ENCODE assay signal across 12 cellular contexts in the genomic region with DNA sequence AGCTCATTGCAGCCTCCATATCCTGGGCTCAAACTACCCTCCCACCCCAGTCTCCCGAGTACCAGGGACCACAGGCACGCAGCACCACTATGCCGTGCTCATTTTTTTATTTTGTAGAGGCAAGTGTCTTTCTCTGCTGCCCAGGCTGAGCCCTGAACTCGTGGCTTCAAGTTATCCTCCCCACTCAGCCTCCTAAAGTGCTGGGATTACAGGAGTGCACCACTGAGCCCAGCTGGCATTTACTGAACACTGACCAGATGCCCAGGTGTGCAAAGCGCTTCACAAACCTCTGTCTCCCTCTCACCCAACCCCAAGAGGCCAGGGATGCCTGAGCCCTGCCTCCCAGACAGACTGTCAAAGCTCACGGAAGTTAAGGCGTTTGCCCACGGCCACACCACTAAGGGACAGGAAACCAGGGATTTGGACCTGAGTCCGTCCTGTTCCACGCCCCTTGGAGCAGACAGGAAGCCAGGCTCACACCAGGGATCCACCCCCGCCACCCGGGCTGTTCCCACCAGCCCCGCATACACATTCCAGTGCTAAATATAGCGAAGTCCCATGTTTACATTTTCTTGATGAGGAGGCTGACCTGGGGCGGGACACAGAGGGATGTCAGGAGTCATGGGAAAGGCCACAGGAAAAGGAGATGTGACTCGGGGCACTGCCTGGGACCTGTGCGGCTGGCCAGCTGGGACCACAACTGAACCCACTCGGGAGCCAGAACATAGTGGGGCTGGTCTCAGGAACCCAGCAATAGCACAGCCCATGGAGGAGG. TPM values are rescaled to one million over a fixed set of nuclear protein-coding genes. Genes with fewer than 3 reads are reported as not detected.
DNase-seq lines count a peak whose midpoint lies in the region; ATAC-seq and TF ChIP-seq lines count a peak whose summit lies in the region.
"Had no signal": no experiment of that assay in that cellular context is flagged by ENCODE, and none has a peak within 500 bp of the region (broad histone marks: within the 10 kb centered on the region; RNA-seq: fewer than 3 reads in every experiment).

No MANE protein-coding gene starts in this region.

- POLR2A ChIA-PET in GM10248 (lab: Yijun Ruan, JAX), result no interaction called here

- no peak overlapping the region for H3K4me3 ChIP-seq in parathyroid adenoma (ENCODE audit: low read depth, low read length)
- H3K4me3 ChIP-seq: testis had no signal

- DNase-seq in GM04504 (ENCODE audit: low read depth), result peak; percentile 6
- DNase-seq in UCSD-AML1 (lab: John Stamatoyannopoulos, UW; ENCODE audit: unreplicated experiment), result peak; percentile 62
- DNase-seq in left cardiac atrium, result peak; percentile 70
- DNase-seq in effector CD8-positive, alpha-beta T cell (lab: John Stamatoyannopoulos, UW), result no peak
- no peak for DNase-seq in occipital lobe (lab: John Stamatoyannopoulos, UW)
- no peak for DNase-seq in GM10248 (ENCODE audit: extremely low spot score)
- DNase-seq in mesenteric fat pad (ENCODE audit: low spot score), result no peak
- DNase-seq: activated naive CD8-positive, alpha-beta T cell treated with anti-CD3 and anti-CD28 coated beads for 36 hours; NCI-H1694 treated with DMSO at 0.1 percent for 48 hours; stimulated activated CD4-positive, alpha-beta T cell treated with anti-CD3 and anti-CD28 coated beads, Interleukin-1b, Interleukin-23, amount 100 ng/mL, for 48 hours; testis had no signal

- H3K4me2 ChIP-seq in parathyroid adenoma (ENCODE audit: low read length), result no peak overlapping the region

- CTCF ChIA-PET in GM10248 (lab: Yijun Ruan, JAX), result interaction anchor here (0.7 kb wide), 1 partner anchor 8 kb away, joined by 3 read pairs; no protein-coding TSS in a partner anchor

- peaks cover 10% of the 10 kb centered on the region for H3K4me1 ChIP-seq in parathyroid adenoma
- H3K4me1 ChIP-seq: testis had no signal

- peak overlapping the region; percentile 71 for H2AFZ ChIP-seq in parathyroid adenoma

- no peaks in the 10 kb centered on the region for H3K36me3 ChIP-seq in parathyroid adenoma (ENCODE audit: control insufficient read depth, insufficient read depth, low read length)

- H3K27ac ChIP-seq in parathyroid adenoma, result peak overlapping the region; percentile 30
- H3K27ac ChIP-seq: testis had no signal

- H3K9me3 ChIP-seq in parathyroid adenoma (ENCODE audit: control insufficient read depth, low read length), result no peaks in the 10 kb centered on the region
- H3K9me3 ChIP-seq: testis had no signal

- no peaks in the 10 kb centered on the region for H3K79me2 ChIP-seq in parathyroid adenoma

- ATAC-seq in left cardiac atrium, result peak; percentile 34 to 38

- no peak overlapping the region for H3K9ac ChIP-seq in parathyroid adenoma

- no peak for TF ChIP-seq CTCF in parathyroid adenoma (IDR thresholded peaks at IDR 0.05)
- no peak for TF ChIP-seq CTCF in GM10248 (IDR thresholded peaks at IDR 0.05; ENCODE audit: control extremely low read depth, extremely low read depth, low read depth, missing control alignments)

- intact Hi-C loops in left cardiac atrium (cut with DNase I), result no loop called here

- no peaks in the 10 kb centered on the region for H3K27me3 ChIP-seq in parathyroid adenoma (ENCODE audit: control insufficient read depth, insufficient read depth, low read length)
- H3K27me3 ChIP-seq: testis had no signal

RNA-seq across cellular contexts. Expression of a gene that starts 51.2 kb away (rescaled TPM):
- total RNA-seq in left cardiac atrium (10 to 100 TPM; 35.1 to 41.2 TPM), occipital lobe (4.1 TPM), mesenteric fat pad (3.8 TPM)

Comparison
In these comparisons a context has a peak if more than half of its experiments do, and no peak if none do; other contexts are left out.
1. DNase-seq: peak in GM04504 (single experiment), UCSD-AML1 (single experiment) and left cardiac atrium (single experiment); none in effector CD8-positive, alpha-beta T cell (single experiment), occipital lobe (single experiment), GM10248 (single experiment) and mesenteric fat pad (single experiment).